In genomic region chr17:6651483-6652452, GRCh38 we compare ENCODE assay signal across 1 cellular context.
TF ChIP-seq lines count a peak whose summit lies in the region.

C17orf100 (plus strand) TSS chr17:6651762; CDS start chr17:6651914, 152 bp downstream.
MED31 (minus strand) TSS chr17:6651605; CDS start chr17:6651528, 77 bp downstream.

TF ChIP-seq in HepG2, 621 proteins besides CTCF, POLR2A, EP300 and RAD21 (continued from another document and continues in another):
- TF ChIP-seq HNF1A (IDR thresholded peaks at IDR 0.05; ENCODE audit: low read depth) (no peak), HNF1A (CRISPR knock-in tag; IDR thresholded peaks at IDR 0.05; ENCODE audit: borderline replicate concordance) (peak; percentile 81), HDAC6 (IDR thresholded peaks at IDR 0.05; ENCODE audit: low read depth, low read length) (no peak), CENPBD1 (CRISPR knock-in tag; IDR thresholded peaks at IDR 0.05; ENCODE audit: borderline replicate concordance, low read depth) (peak; percentile 67; the same call in 1 of the 2 replicates), KLF12 (CRISPR knock-in tag; IDR thresholded peaks at IDR 0.05; ENCODE audit: borderline replicate concordance) (peak; percentile 66), IKZF1 (IDR thresholded peaks at IDR 0.05) (no peak), ZNF333 (CRISPR knock-in tag; IDR thresholded peaks at IDR 0.05; ENCODE audit: borderline replicate concordance) (peak; percentile 76; the same call in 1 of the 2 replicates), NR0B2 (CRISPR knock-in tag; IDR thresholded peaks at IDR 0.05) (peak; percentile 99), IKZF4 (CRISPR knock-in tag; IDR thresholded peaks at IDR 0.05; ENCODE audit: borderline replicate concordance, low read depth, not compliant biosample characterization) (peak; percentile 99), ZNF20 (CRISPR knock-in tag; IDR thresholded peaks at IDR 0.05) (peak; percentile 92; the same call in 1 of the 2 replicates), ISX (CRISPR knock-in tag; conservative IDR thresholded peaks at IDR 0.05) (peak; percentile 94), YEATS4 (CRISPR knock-in tag; IDR thresholded peaks at IDR 0.05; ENCODE audit: borderline replicate concordance) (peak; percentile 95), ATF7 (IDR thresholded peaks at IDR 0.05) (no peak), ATF7 (CRISPR knock-in tag; IDR thresholded peaks at IDR 0.05) (peak; percentile 79; the same call in 1 of the 2 replicates), GABPB1 (CRISPR knock-in tag; IDR thresholded peaks at IDR 0.05) (peak; percentile 94), ZNF280B (CRISPR knock-in tag; IDR thresholded peaks at IDR 0.05; ENCODE audit: borderline replicate concordance) (peak; percentile 96), ZNF605 (CRISPR knock-in tag; IDR thresholded peaks at IDR 0.05) (peak; percentile 99), RBFOX2 (IDR thresholded peaks at IDR 0.05; ENCODE audit: low read depth, low read length) (peak; percentile 86), AGO1 (IDR thresholded peaks at IDR 0.05; ENCODE audit: low read depth, low read length, poor library complexity, severe bottlenecking) (peak; percentile 29), ZNF800 (CRISPR knock-in tag; IDR thresholded peaks at IDR 0.05) (no peak; the same call in none of the 2 replicates), ZNF496 (CRISPR knock-in tag; IDR thresholded peaks at IDR 0.05; ENCODE audit: insufficient replicate concordance) (no peak), HMGXB4 (CRISPR knock-in tag; IDR thresholded peaks at IDR 0.05; ENCODE audit: borderline replicate concordance in 1 of 2, low read depth in 1 of 2) (peak; percentile 57 to 89; a peak in 3 of 4 replicates), CBX2 (IDR thresholded peaks at IDR 0.05; ENCODE audit: low read depth, low read length) (no peak), CBX2 (CRISPR knock-in tag; IDR thresholded peaks at IDR 0.05; ENCODE audit: low read depth) (no peak), BATF2 (CRISPR knock-in tag; IDR thresholded peaks at IDR 0.05) (peak; percentile 98), RBAK (CRISPR knock-in tag; IDR thresholded peaks at IDR 0.05) (no peak), ETS1 (CRISPR knock-in tag; IDR thresholded peaks at IDR 0.05) (peak; percentile 96), CREM (IDR thresholded peaks at IDR 0.05) (peak; percentile 59), CREM (CRISPR knock-in tag; IDR thresholded peaks at IDR 0.05) (no peak), GTF2F1 (IDR thresholded peaks at IDR 0.05; ENCODE audit: low read length) (no peak), ZNF549 (CRISPR knock-in tag; IDR thresholded peaks at IDR 0.05) (no peak), NFYB (CRISPR knock-in tag; IDR thresholded peaks at IDR 0.05) (no peak; the same call in 1 of the 2 replicates), ZNF180 (CRISPR knock-in tag; IDR thresholded peaks at IDR 0.05; ENCODE audit: borderline replicate concordance, low read depth) (no peak), USF2 (IDR thresholded peaks at IDR 0.05; ENCODE audit: low read depth, low read length) (no peak), USF2 (CRISPR knock-in tag; IDR thresholded peaks at IDR 0.05; ENCODE audit: borderline replicate concordance) (peak; percentile 63; the same call in 1 of the 2 replicates), ZFP36 (IDR thresholded peaks at IDR 0.05; ENCODE audit: borderline replicate concordance, low read depth, low read length, partially characterized antibody) (no peak), SATB2 (CRISPR knock-in tag; IDR thresholded peaks at IDR 0.05) (peak; percentile 98), ZNF775 (CRISPR knock-in tag; IDR thresholded peaks at IDR 0.05; ENCODE audit: borderline replicate concordance) (peak; percentile 86; the same call in 1 of the 2 replicates), HNRNPLL (IDR thresholded peaks at IDR 0.05; ENCODE audit: low read depth, low read length, poor library complexity, severe bottlenecking) (peak; percentile 71), HINFP (CRISPR knock-in tag; IDR thresholded peaks at IDR 0.05; ENCODE audit: low read depth) (peak; percentile 78), ZSCAN22 (CRISPR knock-in tag; IDR thresholded peaks at IDR 0.05) (peak; percentile 80; the same call in 1 of the 2 replicates), HNF4G (IDR thresholded peaks at IDR 0.05; ENCODE audit: borderline replicate concordance, low read depth, low read length) (peak; percentile 46; the same call in 1 of the 2 replicates), HNF4G (CRISPR knock-in tag; IDR thresholded peaks at IDR 0.05; ENCODE audit: borderline replicate concordance, low read depth) (peak; percentile 54; the same call in 1 of the 2 replicates), GATA4 (IDR thresholded peaks at IDR 0.05; ENCODE audit: borderline replicate concordance, low read depth) (peak; percentile 69; the same call in 1 of the 2 replicates)
